Comparison of ENCODE assay signal across 8 cellular contexts in the genomic region with DNA sequence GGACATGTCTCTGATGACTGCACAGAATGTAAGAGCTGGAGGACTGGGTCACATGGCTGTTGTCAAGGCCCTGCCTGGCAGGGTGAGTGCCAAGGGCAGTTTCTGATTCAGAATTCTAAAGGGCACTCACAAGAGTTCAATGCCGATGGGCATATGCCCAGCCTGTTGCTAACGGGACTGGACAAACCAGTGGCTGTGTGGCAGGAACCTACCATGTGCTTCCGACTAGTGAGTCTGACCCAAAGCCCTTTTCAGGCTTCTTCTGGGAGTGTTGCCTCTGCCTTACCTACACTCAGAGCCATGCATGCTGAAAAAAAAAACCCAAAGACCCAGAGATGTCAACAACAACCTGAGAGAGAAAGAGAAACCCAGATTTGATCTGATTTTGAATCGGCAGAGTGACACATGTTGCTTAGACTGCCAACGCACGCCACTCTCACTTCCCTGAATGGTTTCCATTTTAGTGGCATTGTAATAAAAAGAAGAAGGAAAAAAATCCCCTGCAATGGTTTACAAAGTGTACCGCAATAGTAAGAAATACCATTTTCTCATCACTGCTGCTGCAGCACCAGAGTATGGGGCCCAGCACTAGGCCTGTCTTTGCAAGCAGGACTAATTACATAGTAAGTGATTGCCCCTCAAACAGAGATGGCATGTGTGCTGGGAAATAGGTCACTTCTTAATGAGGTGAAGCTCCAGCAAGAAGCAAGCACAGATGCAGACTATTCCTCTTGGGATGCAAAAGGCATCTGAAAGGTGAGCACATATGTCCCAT.
A peak's percentile ranks its signal among the peaks of the same experiment; 100 is the strongest.
DNase-seq lines count a peak whose midpoint lies in the region; ATAC-seq, FAIRE-seq and TF ChIP-seq lines count a peak whose summit lies in the region.

No MANE protein-coding gene starts in this region.

- TF ChIP-seq CTCF in endodermal cell (conservative IDR thresholded peaks at IDR 0.05), result no peak

- H3K79me2 ChIP-seq in GM23248 (ENCODE audit: insufficient read depth), result no peaks in the 10 kb centered on the region

- no peak overlapping the region for H3K27ac ChIP-seq in endodermal cell (ENCODE audit: low read depth, low read length)
- H3K27ac ChIP-seq in GM23248, result no peak overlapping the region

- H3F3A ChIP-seq in GM23248 (ENCODE audit: insufficient read depth), result peaks cover 25% of the 10 kb centered on the region

- no peak overlapping the region for H3K4me3 ChIP-seq in endodermal cell (ENCODE audit: low read length)
- no peak overlapping the region for H3K4me3 ChIP-seq in GM23248

- ATAC-seq in GM18505 (IDR thresholded peaks at IDR 0.05; ENCODE audit: unreplicated experiment) (peak; percentile 71), GM21619 (IDR thresholded peaks at IDR 0.05; ENCODE audit: unreplicated experiment) (peak; percentile 77), esophagus mucosa (no peak)

- no peak overlapping the region for H3K9ac ChIP-seq in endodermal cell (ENCODE audit: extremely low read depth, low read length, poor library complexity, severe bottlenecking)
- H3K9ac ChIP-seq in GM23248, result no peak overlapping the region

- H3K4me3 Mint-ChIP-seq in endodermal cell, result no peak overlapping the region

- H2AFZ ChIP-seq in GM23248, result no peak overlapping the region

- no peaks in the 10 kb centered on the region for H3K27me3 Mint-ChIP-seq in endodermal cell (ENCODE audit: insufficient read depth)

- no peaks in the 10 kb centered on the region for H3K9me3 Mint-ChIP-seq in endodermal cell

- in situ Hi-C loops in GM23248 (cut with MboI), result no loop called here

- peak; percentile 41 for TF ChIP-seq POLR2A in GM18505 (IDR thresholded peaks at IDR 0.05; ENCODE audit: borderline replicate concordance, extremely low read depth, insufficient read depth, insufficient read length)
- TF ChIP-seq POLR2A in H54 (IDR thresholded peaks at IDR 0.05; ENCODE audit: low read depth, low read length), result no peak

- H3K36me3 Mint-ChIP-seq in endodermal cell (ENCODE audit: low read depth), result no peaks in the 10 kb centered on the region

- H3K27me3 ChIP-seq in endodermal cell (ENCODE audit: control insufficient read depth, insufficient read depth, low read length, poor library complexity, severe bottlenecking) (no peaks in the 10 kb centered on the region), GM23248 (replicated peaks; ENCODE audit: insufficient read depth) (no peaks in the 10 kb centered on the region)

- FAIRE-seq in H54 (lab: Jason Lieb, UNC), result no peak

- H3K36me3 ChIP-seq in endodermal cell (ENCODE audit: control insufficient read depth, insufficient read depth, low read length), result no peaks in the 10 kb centered on the region
- no peaks in the 10 kb centered on the region for H3K36me3 ChIP-seq in GM23248 (ENCODE audit: low read depth)

- H3K9me3 ChIP-seq in endodermal cell (ENCODE audit: control insufficient read depth, low read length) (no peaks in the 10 kb centered on the region), GM23248 (ENCODE audit: low read depth) (no peaks in the 10 kb centered on the region)

- 96 to 97% methylated on average over 4 to 7 of the region's 7 CpGs for WGBS in endodermal cell (ENCODE audit: insufficient coverage in 1 of 2, insufficient read length in 1 of 2), 2 experiments
- 98 to 100% methylated on average over 7 of the region's 7 CpGs for WGBS in GM23248 (ENCODE audit: low coverage in 1 of 2, low lambda C conversion rate in 2 of 2, missing lambda C conversion rate in 2 of 2), 2 experiments

- H3K27ac Mint-ChIP-seq in endodermal cell, result no peak overlapping the region

- H4K20me1 ChIP-seq in GM23248 (ENCODE audit: insufficient read depth), result no peaks in the 10 kb centered on the region

- no peaks in the 10 kb centered on the region for H3K9me2 ChIP-seq in GM23248 (ENCODE audit: insufficient read depth)

- H3K4me1 Mint-ChIP-seq in endodermal cell, result no peaks in the 10 kb centered on the region

- DNase-seq in MV-4-11 (lab: John Stamatoyannopoulos, UW), result peak; percentile 95
- peak; percentile 19 for DNase-seq in endodermal cell
- DNase-seq in H54 (ENCODE audit: insufficient read length, low spot score), result no peak
- DNase-seq in NCI-H1417 treated with DMSO at 0.1 percent for 48 hours (lab: John Stamatoyannopoulos, UW), result no peak
- no peak for DNase-seq in GM23248

- H3K4me1 ChIP-seq in endodermal cell (ENCODE audit: control insufficient read depth, insufficient read depth, low read length) (no peaks in the 10 kb centered on the region), GM23248 (ENCODE audit: insufficient read depth) (peaks cover 23% of the 10 kb centered on the region)

- no peak overlapping the region for H3K4me2 ChIP-seq in GM23248 (ENCODE audit: unreplicated experiment)

Comparison
In these comparisons a context has a peak if more than half of its experiments do, and no peak if none do; other contexts are left out.
1. DNase-seq: peak in MV-4-11 (single experiment) and endodermal cell (single experiment); none in H54 (single experiment), NCI-H1417 treated with DMSO at 0.1 percent for 48 hours (single experiment) and GM23248 (single experiment).